Comparison of ENCODE assay signal across 8 cellular contexts in genomic region chr3:72100626-72101187, GRCh38.
DNase-seq lines count a peak whose midpoint lies in the region; ATAC-seq and TF ChIP-seq lines count a peak whose summit lies in the region.

No MANE protein-coding gene starts in this region.

- H3K27ac ChIP-seq in parathyroid adenoma (no peak overlapping the region), thyroid gland (no peak overlapping the region)

- H2AFZ ChIP-seq in parathyroid adenoma, result peak overlapping the region; percentile 81

- no peaks in the 10 kb centered on the region for H3K9me3 ChIP-seq in parathyroid adenoma (ENCODE audit: control insufficient read depth, low read length)
- H3K9me3 ChIP-seq in thyroid gland, result no peaks in the 10 kb centered on the region

- no peak overlapping the region for H3K9ac ChIP-seq in parathyroid adenoma

- TF ChIP-seq POLR2A in thyroid gland (IDR thresholded peaks at IDR 0.05), result no peak

- in situ Hi-C loops in SK-MEL-5 (cut with HindIII; ENCODE audit: low pct_unique_long_range_greater_than_20kb, low sequenced_read_pairs), result no loop called here

- WGBS in thyroid gland, 2 donors, result 1 to 8% methylated on average over 8 to 21 of the region's 21 CpGs

- no peaks in the 10 kb centered on the region for H3K27me3 ChIP-seq in parathyroid adenoma (ENCODE audit: control insufficient read depth, insufficient read depth, low read length)
- peaks cover 5% of the 10 kb centered on the region for H3K27me3 ChIP-seq in thyroid gland

- DNase-seq in COR-L47 (lab: John Stamatoyannopoulos, UW), result peak; percentile 44
- DNase-seq in SK-MEL-5 (ENCODE audit: low read depth, low spot score), result peak; percentile 35
- DNase-seq in activated naive CD4-positive, alpha-beta T cell treated with anti-CD3 and anti-CD28 coated beads, Interleukin-2, amount 50 U/mL, for 16 hours, result peak; percentile 84
- DNase-seq in cardiac septum (ENCODE audit: low spot score), result peak; percentile 96
- DNase-seq in thyroid gland, result peak; percentile 37 to 52

- peak overlapping the region; percentile 59 for H3K4me2 ChIP-seq in parathyroid adenoma (ENCODE audit: low read length)

- peak; percentile 63 for ATAC-seq in GM19452 (IDR thresholded peaks at IDR 0.05; ENCODE audit: unreplicated experiment)
- ATAC-seq in HG03565 (IDR thresholded peaks at IDR 0.05; ENCODE audit: unreplicated experiment), result peak; percentile 64

- TF ChIP-seq CTCF in parathyroid adenoma (IDR thresholded peaks at IDR 0.05) (no peak), thyroid gland (IDR thresholded peaks at IDR 0.05) (no peak)

- H3K4me1 ChIP-seq in parathyroid adenoma (peaks cover 10% of the 10 kb centered on the region), thyroid gland (peaks cover 14 to 22% of the 10 kb centered on the region in 2 donors)

- H3K79me2 ChIP-seq in parathyroid adenoma, result no peaks in the 10 kb centered on the region

- H3K4me3 ChIP-seq in parathyroid adenoma (ENCODE audit: low read depth, low read length) (peak overlapping the region; percentile 29), thyroid gland (replicated peaks in 1 of 3) (no peak overlapping the region)

- intact Hi-C loops in cardiac septum (cut with DNase I) (no loop called here), thyroid gland (cut with DNase I) (no loop called here)

- H3K36me3 ChIP-seq in parathyroid adenoma (ENCODE audit: control insufficient read depth, insufficient read depth, low read length), result no peaks in the 10 kb centered on the region
- no peaks in the 10 kb centered on the region for H3K36me3 ChIP-seq in thyroid gland

Comparison
In these comparisons a context has a peak if more than half of its experiments do, and no peak if none do; other contexts are left out.
1. DNase-seq: peak in every context shown above with its lines; median percentile 96 in cardiac septum; 84 in activated naive CD4-positive, alpha-beta T cell treated with anti-CD3 and anti-CD28 coated beads, Interleukin-2, amount 50 U/mL, for 16 hours; 44 in thyroid gland; 44 in COR-L47; 35 in SK-MEL-5.